9 cellular contexts compared by ENCODE assay signal in the genomic region with DNA sequence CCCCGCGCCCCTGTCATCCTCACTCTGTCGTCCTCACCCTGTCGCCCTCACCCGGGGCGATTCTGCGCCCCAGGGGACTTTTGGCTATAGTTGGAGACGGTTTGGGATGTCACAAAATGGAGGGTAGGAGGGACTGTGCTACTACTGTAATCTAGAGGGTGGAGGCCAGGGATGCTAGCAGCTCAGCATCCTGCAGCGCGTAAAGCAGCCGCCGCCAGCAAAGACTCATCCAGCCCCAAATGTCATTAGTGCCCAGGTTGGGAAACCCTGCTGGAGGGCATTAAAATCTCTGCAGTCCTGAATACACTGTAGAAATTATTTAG. TPM values are rescaled to one million over a fixed set of nuclear protein-coding genes. Genes with fewer than 3 reads are reported as not detected.
DNase-seq lines count a peak whose midpoint lies in the region; ATAC-seq and TF ChIP-seq lines count a peak whose summit lies in the region.
"Had no signal": no experiment of that assay in that cellular context is flagged by ENCODE, and none has a peak within 500 bp of the region (broad histone marks: within the 10 kb centered on the region; RNA-seq: fewer than 3 reads in every experiment).

No MANE protein-coding gene starts in this region.

- intact Hi-C loops in activated CD4-positive, alpha-beta memory T cell treated with anti-CD3 and anti-CD28 coated beads for 36 hours (cut with micrococcal nuclease), result loop anchor here (10.0 kb wide), 1 partner anchor 1275 kb away; the partner anchor contains the start of gene DUS3L
- intact Hi-C loops in spleen (cut with DNase I; ENCODE audit: low total_unique reads), result no loop called here

- no peaks in the 10 kb centered on the region for H3K27me3 ChIP-seq in spleen (replicated peaks in 1 of 7)

- H3K9me3 Mint-ChIP-seq in activated CD4-positive, alpha-beta memory T cell treated with anti-CD3 and anti-CD28 coated beads for 36 hours, result peaks cover 3% of the 10 kb centered on the region

- H3K36me3 Mint-ChIP-seq in activated CD4-positive, alpha-beta memory T cell treated with anti-CD3 and anti-CD28 coated beads for 36 hours, result peaks cover 32% of the 10 kb centered on the region

- peak overlapping the region; percentile 87 for H3K4me3 Mint-ChIP-seq in activated CD4-positive, alpha-beta memory T cell treated with anti-CD3 and anti-CD28 coated beads for 36 hours

- DNase-seq in stimulated activated CD8-positive, alpha-beta memory T cell treated with anti-CD3 and anti-CD28 coated beads, Interleukin-12 subunit alpha, Interleukin-12 subunit beta, amount 100 ng/mL, for 4 hours (ENCODE audit: low read depth), result peak; percentile 1
- DNase-seq in stimulated activated CD8-positive, alpha-beta memory T cell treated with anti-CD3 and anti-CD28 coated beads, Interleukin-4, amount 100 ng/mL, for 48 hours, result no peak
- DNase-seq in activated CD4-positive, alpha-beta memory T cell treated with anti-CD3 and anti-CD28 coated beads for 36 hours, result no peak
- DNase-seq in hepatic stellate cell (ENCODE audit: low spot score), result peak; percentile 20
- DNase-seq in spleen, result no peak

- peak overlapping the region; percentile 83 for H3K27ac Mint-ChIP-seq in activated CD4-positive, alpha-beta memory T cell treated with anti-CD3 and anti-CD28 coated beads for 36 hours

- peaks cover 11% of the 10 kb centered on the region for H3K4me1 Mint-ChIP-seq in activated CD4-positive, alpha-beta memory T cell treated with anti-CD3 and anti-CD28 coated beads for 36 hours (ENCODE audit: low read depth)

- peaks cover 6 to 24% (median 16%) of the 10 kb centered on the region in 6 donors for H3K4me1 ChIP-seq in spleen

- 0 to 2% (median 1%) methylated on average over 8 to 12 of the region's 12 CpGs for WGBS in spleen, 5 donors

- H3K9me3 ChIP-seq in spleen, result peaks cover 0 to 7% (median under 1%) of the 10 kb centered on the region in 8 donors

- CTCF ChIA-PET in activated CD4-positive, alpha-beta memory T cell treated with anti-CD3 and anti-CD28 coated beads for 36 hours (lab: Charles Lee), result interaction anchor here (1.0 to 2.9 kb wide), 6 partner anchors 30 to 499 kb away, joined by 3 to 14 read pairs (median 4); no protein-coding TSS in a partner anchor

- peak in 1 of 11 experiments; percentile 0 for TF ChIP-seq CTCF in spleen (IDR thresholded peaks at IDR 0.05 in 8 of 11, conservative IDR thresholded peaks at IDR 0.05 in 3 of 11)

- peak overlapping the region; percentile 89 to 97 (median 92) for H3K27ac ChIP-seq in spleen

- ATAC-seq in GM19467 (IDR thresholded peaks at IDR 0.05; ENCODE audit: unreplicated experiment), result no peak
- ATAC-seq in HG03039 (IDR thresholded peaks at IDR 0.05; ENCODE audit: unreplicated experiment), result no peak
- no peak for ATAC-seq in HG03439 (IDR thresholded peaks at IDR 0.05; ENCODE audit: unreplicated experiment)

- H3K36me3 ChIP-seq in spleen, result peaks cover 0 to 45% (median 40%) of the 10 kb centered on the region in 6 donors

- H3K4me3 ChIP-seq in spleen, result peak overlapping the region; percentile 85 to 100 (median 98)

- no peak for TF ChIP-seq POLR2A in spleen (IDR thresholded peaks at IDR 0.05)

- H3K27me3 Mint-ChIP-seq in activated CD4-positive, alpha-beta memory T cell treated with anti-CD3 and anti-CD28 coated beads for 36 hours, result no peaks in the 10 kb centered on the region

- POLR2A ChIA-PET in activated CD4-positive, alpha-beta memory T cell treated with anti-CD3 and anti-CD28 coated beads for 36 hours (lab: Charles Lee), result interaction anchor here (1.2 to 1.7 kb wide), 3 partner anchors 30 to 317 kb away, joined by 5 to 9 read pairs (median 6); no protein-coding TSS in a partner anchor

RNA-seq across cellular contexts. Expression of gene ZNF557, which starts 0.4 kb away (rescaled TPM):
- total RNA-seq in activated CD4-positive, alpha-beta memory T cell treated with anti-CD3 and anti-CD28 coated beads for 36 hours, result 1 to 10 TPM; 7.6 to 8.0 TPM
- total RNA-seq in spleen, result 10 to 100 TPM; 12.0 to 20.8 (median 15.1) TPM
- 1 to 10 TPM; 1.1 to 4.6 (median 1.7) TPM for polyA plus RNA-seq in spleen

RNA-seq across cellular contexts. Expression of gene MBD3L3, which starts 11.4 kb away (rescaled TPM):
- total RNA-seq in activated CD4-positive, alpha-beta memory T cell treated with anti-CD3 and anti-CD28 coated beads for 36 hours, result not detected
- not detected for total RNA-seq in spleen
- not detected for polyA plus RNA-seq in spleen
- total RNA-seq: glomerular endothelial cell had no signal

RNA-seq across cellular contexts. Expression of gene MBD3L2, which starts 20.7 kb away (rescaled TPM):
- total RNA-seq in activated CD4-positive, alpha-beta memory T cell treated with anti-CD3 and anti-CD28 coated beads for 36 hours, result not detected
- total RNA-seq in spleen, result not detected
- polyA plus RNA-seq in spleen, result not detected
- total RNA-seq: glomerular endothelial cell had no signal

RNA-seq across cellular contexts. Expression of gene MBD3L4, which starts 29.9 kb away (rescaled TPM):
- total RNA-seq in activated CD4-positive, alpha-beta memory T cell treated with anti-CD3 and anti-CD28 coated beads for 36 hours, result not detected
- not detected for total RNA-seq in spleen
- not detected for polyA plus RNA-seq in spleen
- total RNA-seq: glomerular endothelial cell had no signal

RNA-seq across cellular contexts. Expression of gene MBD3L5, which starts 39.5 kb away (rescaled TPM):
- total RNA-seq in activated CD4-positive, alpha-beta memory T cell treated with anti-CD3 and anti-CD28 coated beads for 36 hours, result not detected
- total RNA-seq in spleen, result not detected
- not detected for polyA plus RNA-seq in spleen
- total RNA-seq: glomerular endothelial cell had no signal

Comparison
In these comparisons a context has a peak if more than half of its experiments do, and no peak if none do; other contexts are left out.
1. DNase-seq: peak in stimulated activated CD8-positive, alpha-beta memory T cell treated with anti-CD3 and anti-CD28 coated beads, Interleukin-12 subunit alpha, Interleukin-12 subunit beta, amount 100 ng/mL, for 4 hours (single experiment) and hepatic stellate cell (single experiment); none in stimulated activated CD8-positive, alpha-beta memory T cell treated with anti-CD3 and anti-CD28 coated beads, Interleukin-4, amount 100 ng/mL, for 48 hours (single experiment), activated CD4-positive, alpha-beta memory T cell treated with anti-CD3 and anti-CD28 coated beads for 36 hours (single experiment) and spleen (single experiment).